19 cellular contexts compared by ENCODE assay signal in genomic region chr10:102140913-102141540, GRCh38. TPM values are rescaled to one million over a fixed set of nuclear protein-coding genes. Genes with fewer than 3 reads are reported as not detected.
A peak's percentile ranks its signal among the peaks of the same experiment; 100 is the strongest.
DNase-seq lines count a peak whose midpoint lies in the region; ATAC-seq and TF ChIP-seq lines count a peak whose summit lies in the region.
"Had no signal": no experiment of that assay in that cellular context is flagged by ENCODE, and none has a peak within 500 bp of the region (broad histone marks: within the 10 kb centered on the region; RNA-seq: fewer than 3 reads in every experiment).

No MANE protein-coding gene starts in this region.

- no peaks in the 10 kb centered on the region for H3K27me3 Mint-ChIP-seq in activated T-helper 17 cell treated with anti-CD3 and anti-CD28 coated beads, Interleukin-2, amount 50 U/mL, for 72 hours

- H3K27ac ChIP-seq in left ventricle myocardium inferior (replicated peaks) (no peak overlapping the region), dorsolateral prefrontal cortex (no peak overlapping the region)
- H3K27ac ChIP-seq: C4-2B, KMS-11 had no signal

- H3K36me3 ChIP-seq in left ventricle myocardium inferior (peaks cover 76% of the 10 kb centered on the region), H7 (replicated peaks; ENCODE audit: control insufficient read depth, insufficient read depth, low read length) (peaks cover 67% of the 10 kb centered on the region)

- H3K27me3 ChIP-seq in left ventricle myocardium inferior (ENCODE audit: low read depth) (no peaks in the 10 kb centered on the region), H7 (ENCODE audit: control insufficient read depth, insufficient read depth, low read length) (no peaks in the 10 kb centered on the region), dorsolateral prefrontal cortex (no peaks in the 10 kb centered on the region)

- DNase-seq in Right ventricle myocardium inferior (ENCODE audit: missing footprints) (peak; percentile 30), left ventricle myocardium inferior (no peak), H7 (peak; percentile 28), dorsolateral prefrontal cortex (no peak)
- DNase-seq in stimulated activated effector memory CD8-positive, alpha-beta T cell treated with anti-CD3 and anti-CD28 coated beads, Interleukin-12 subunit alpha, Interleukin-12 subunit beta, amount 100 ng/mL, for 72 hours (ENCODE audit: low spot score in 2 of 2), result no peak
- DNase-seq: ACHN, H9, NCI-H1417, NCI-H187, NCI-H2107, NCI-H524, NCI-H82, OCI-M1, SHP77 treated with DMSO at 0.1 percent for 48 hours, SK-N-SH had no signal

- peaks cover 23% of the 10 kb centered on the region for H3K4me1 ChIP-seq in left ventricle myocardium inferior

- H3K27ac Mint-ChIP-seq in activated T-helper 17 cell treated with anti-CD3 and anti-CD28 coated beads, Interleukin-2, amount 50 U/mL, for 72 hours, result peak overlapping the region; percentile 65
- peak overlapping the region; percentile 83 for H3K27ac Mint-ChIP-seq in stimulated activated effector memory CD8-positive, alpha-beta T cell treated with anti-CD3 and anti-CD28 coated beads, Interleukin-12 subunit alpha, Interleukin-12 subunit beta, amount 100 ng/mL, for 72 hours

- no peaks in the 10 kb centered on the region for H3K9me3 Mint-ChIP-seq in activated T-helper 17 cell treated with anti-CD3 and anti-CD28 coated beads, Interleukin-2, amount 50 U/mL, for 72 hours
- H3K9me3 Mint-ChIP-seq in stimulated activated effector memory CD8-positive, alpha-beta T cell treated with anti-CD3 and anti-CD28 coated beads, Interleukin-12 subunit alpha, Interleukin-12 subunit beta, amount 100 ng/mL, for 72 hours, result no peaks in the 10 kb centered on the region
- H3K9me3 Mint-ChIP-seq: H9 had no signal

- H3K4me3 ChIP-seq in left ventricle myocardium inferior, result no peak overlapping the region
- H3K4me3 ChIP-seq in H7 (ENCODE audit: insufficient read depth, low read depth, low read length), result no peak overlapping the region
- H3K4me3 ChIP-seq in dorsolateral prefrontal cortex, result no peak overlapping the region

- ATAC-seq in Right ventricle myocardium inferior (no peak), HG02610 (IDR thresholded peaks at IDR 0.05; ENCODE audit: unreplicated experiment) (no peak)
- ATAC-seq in activated T-helper 17 cell treated with anti-CD3 and anti-CD28 coated beads, Interleukin-2, amount 50 U/mL, for 72 hours (replicated peaks), result no peak
- peak; percentile 17 for ATAC-seq in stimulated activated effector memory CD8-positive, alpha-beta T cell treated with anti-CD3 and anti-CD28 coated beads, Interleukin-12 subunit alpha, Interleukin-12 subunit beta, amount 100 ng/mL, for 72 hours

- H3K9me3 ChIP-seq in left ventricle myocardium inferior (replicated peaks), result no peaks in the 10 kb centered on the region
- H3K9me3 ChIP-seq: SK-N-SH had no signal

- intact Hi-C loops in Right ventricle myocardium inferior (cut with DNase I), result no loop called here
- intact Hi-C loops in left ventricle myocardium inferior (cut with micrococcal nuclease), result no loop called here
- intact Hi-C loops in dorsolateral prefrontal cortex (cut with DNase I), result no loop called here

- no peak overlapping the region for H3K4me3 Mint-ChIP-seq in activated T-helper 17 cell treated with anti-CD3 and anti-CD28 coated beads, Interleukin-2, amount 50 U/mL, for 72 hours
- H3K4me3 Mint-ChIP-seq in stimulated activated effector memory CD8-positive, alpha-beta T cell treated with anti-CD3 and anti-CD28 coated beads, Interleukin-12 subunit alpha, Interleukin-12 subunit beta, amount 100 ng/mL, for 72 hours, result no peak overlapping the region

- H3K36me3 Mint-ChIP-seq in activated T-helper 17 cell treated with anti-CD3 and anti-CD28 coated beads, Interleukin-2, amount 50 U/mL, for 72 hours (ENCODE audit: low read depth), result peaks cover 94% of the 10 kb centered on the region
- peaks cover 100% of the 10 kb centered on the region for H3K36me3 Mint-ChIP-seq in stimulated activated effector memory CD8-positive, alpha-beta T cell treated with anti-CD3 and anti-CD28 coated beads, Interleukin-12 subunit alpha, Interleukin-12 subunit beta, amount 100 ng/mL, for 72 hours

- peaks cover 7% of the 10 kb centered on the region for H3K4me1 Mint-ChIP-seq in activated T-helper 17 cell treated with anti-CD3 and anti-CD28 coated beads, Interleukin-2, amount 50 U/mL, for 72 hours
- peaks cover 47% of the 10 kb centered on the region for H3K4me1 Mint-ChIP-seq in stimulated activated effector memory CD8-positive, alpha-beta T cell treated with anti-CD3 and anti-CD28 coated beads, Interleukin-12 subunit alpha, Interleukin-12 subunit beta, amount 100 ng/mL, for 72 hours

- TF ChIP-seq CTCF in left ventricle myocardium inferior (IDR thresholded peaks at IDR 0.05; ENCODE audit: borderline replicate concordance), result no peak
- TF ChIP-seq CTCF in dorsolateral prefrontal cortex (IDR thresholded peaks at IDR 0.05 in 54 of 56, conservative IDR thresholded peaks at IDR 0.05 in 2 of 56; ENCODE audit: low read depth in 1 of 56, partially characterized antibody in 56 of 56), result no peak

RNA-seq across cellular contexts. Expression of gene PPRC1, which starts 8.2 kb away (rescaled TPM):
- 14.3 TPM for total RNA-seq in Right ventricle myocardium inferior
- 12.1 TPM for total RNA-seq in left ventricle myocardium inferior
- 40.0 and 44.3 TPM in 2 replicates for total RNA-seq in H7 (2014; rRNA removed; shearing (Covaris generic))
- 10 to 100 TPM; 34.5 to 71.3 TPM for total RNA-seq in activated T-helper 17 cell treated with anti-CD3 and anti-CD28 coated beads, Interleukin-2, amount 50 U/mL, for 72 hours
- 10 to 100 TPM; 14.6 to 34.0 (median 20.9) TPM for total RNA-seq in dorsolateral prefrontal cortex

RNA-seq across cellular contexts. Expression of gene NOLC1, which starts 11.2 kb away (rescaled TPM):
- total RNA-seq in Right ventricle myocardium inferior (25.8 TPM), left ventricle myocardium inferior (28.3 TPM), dorsolateral prefrontal cortex (10 to 100 TPM; 41.2 to 90.6 (median 65.3) TPM)
- 83.6 and 87.1 TPM in 2 replicates for total RNA-seq in H7 (2014; rRNA removed; shearing (Covaris generic))
- 100 to 1,000 TPM in 1 of 2 donors, 10 to 100 TPM in 1; 76.9 to 168 TPM for total RNA-seq in activated T-helper 17 cell treated with anti-CD3 and anti-CD28 coated beads, Interleukin-2, amount 50 U/mL, for 72 hours

RNA-seq across cellular contexts. Expression of gene LDB1, which starts 20.9 kb away (rescaled TPM):
- total RNA-seq in Right ventricle myocardium inferior (56.5 TPM), left ventricle myocardium inferior (52.2 TPM), dorsolateral prefrontal cortex (100 to 1,000 TPM in 9 of 120 experiments, 10 to 100 TPM in 111; 51.3 to 110 (median 80.0) TPM)
- total RNA-seq in H7 (2014; rRNA removed; shearing (Covaris generic)), result 85.5 and 87.2 TPM in 2 replicates
- total RNA-seq in activated T-helper 17 cell treated with anti-CD3 and anti-CD28 coated beads, Interleukin-2, amount 50 U/mL, for 72 hours, result 10 to 100 TPM; 93.6 to 99.1 TPM

Comparison
In these comparisons a context has a peak if more than half of its experiments do, and no peak if none do; other contexts are left out.
1. DNase-seq: peak in Right ventricle myocardium inferior (single experiment) and H7 (single experiment); none in left ventricle myocardium inferior (single experiment), stimulated activated effector memory CD8-positive, alpha-beta T cell treated with anti-CD3 and anti-CD28 coated beads, Interleukin-12 subunit alpha, Interleukin-12 subunit beta, amount 100 ng/mL, for 72 hours (0 of 2) and dorsolateral prefrontal cortex (0 of 10).